In genomic region chr12:130483616-130484180, GRCh38 we compare ENCODE assay signal across 34 cellular contexts.
"Had no signal": no experiment of that assay in that cellular context is flagged by ENCODE, and none has a peak within 500 bp of the region (broad histone marks: within the 10 kb centered on the region; RNA-seq: fewer than 3 reads in every experiment).

No MANE protein-coding gene starts in this region.

- H3K9me3 Mint-ChIP-seq: activated B cell treated with CpG ODN at 0.5 μM for 24 hours; activated CD4-positive, alpha-beta memory T cell treated with anti-CD3 and anti-CD28 coated beads for 36 hours; activated CD4-positive, alpha-beta T cell treated with anti-CD3 and anti-CD28 coated beads, Interleukin-2, amount 10 ng/mL, durations not matched to agents 24 days and 14 days; activated naive CD4-positive, alpha-beta T cell treated with anti-CD3 and anti-CD28 coated beads for 36 hours; activated naive CD4-positive, alpha-beta T cell treated with anti-CD3 and anti-CD28 coated beads, Interleukin-2, amount 50 U/mL, for 24 hours; activated naive CD8-positive, alpha-beta T cell treated with anti-CD3 and anti-CD28 coated beads for 36 hours; activated naive CD8-positive, alpha-beta T cell treated with anti-CD3 and anti-CD28 coated beads, Interleukin-2, amount 50 U/mL, for 24 hours; activated T-helper 1 cell treated with anti-CD3 and anti-CD28 coated beads, Interleukin-12 subunit alpha, Interleukin-12 subunit beta, Interleukin-2, Interleukin-4 antibody, amounts not matched to agents 30 ng/mL and 10 ng/mL and 1 ng/mL, durations not matched to agents 14 hours and 24 hours and 36 hours; activated T-helper 2 cell treated with anti-CD3 and anti-CD28 coated beads, Interferon-gamma antibody, Interleukin-2, Interleukin-4, amounts not matched to agents 10 μg/mL and 5 μg/mL and 100 μg/mL, durations not matched to agents 14 hours and 24 hours and 36 hours; T-helper 2 cell treated with Interferon-gamma antibody and Interleukin-4, amounts not matched to agents 5 μg/mL and 100 μg/mL, for 36 hours had no signal

- H3K27ac ChIP-seq: adrenal gland, breast epithelium, cardiac muscle cell, colonic mucosa, WERI-Rb-1 had no signal

- H3K9me3 ChIP-seq: adrenal gland, breast epithelium, colonic mucosa had no signal

- H3K4me1 Mint-ChIP-seq: activated B cell treated with CpG ODN at 0.5 μM for 24 hours; activated CD4-positive, alpha-beta T cell treated with anti-CD3 and anti-CD28 coated beads, Interleukin-2, amount 10 ng/mL, durations not matched to agents 24 days and 14 days; activated CD8-positive, alpha-beta memory T cell treated with anti-CD3 and anti-CD28 coated beads, Interleukin-2, amount 10 ng/mL, durations not matched to agents 7 days and 5 days; activated naive CD4-positive, alpha-beta T cell treated with anti-CD3 and anti-CD28 coated beads, Interleukin-2, amount 50 U/mL, for 24 hours; activated naive CD8-positive, alpha-beta T cell treated with anti-CD3 and anti-CD28 coated beads for 36 hours; activated naive CD8-positive, alpha-beta T cell treated with anti-CD3 and anti-CD28 coated beads, Interleukin-2, amount 50 U/mL, for 24 hours; T-helper 17 cell had no signal

- H3K4me1 ChIP-seq: adrenal gland, breast epithelium, colonic mucosa had no signal

- H3K27me3 Mint-ChIP-seq: activated B cell treated with CpG ODN at 0.5 μM for 24 hours; activated CD4-positive, alpha-beta memory T cell treated with anti-CD3 and anti-CD28 coated beads for 36 hours; activated CD4-positive, alpha-beta T cell treated with anti-CD3 and anti-CD28 coated beads, Interleukin-2, amount 10 ng/mL, durations not matched to agents 24 days and 14 days; activated CD8-positive, alpha-beta memory T cell treated with anti-CD3 and anti-CD28 coated beads, Interleukin-2, amount 10 ng/mL, durations not matched to agents 7 days and 5 days; activated naive CD4-positive, alpha-beta T cell treated with anti-CD3 and anti-CD28 coated beads, Interleukin-2, amount 50 U/mL, for 24 hours; activated naive CD8-positive, alpha-beta T cell treated with anti-CD3 and anti-CD28 coated beads, Interleukin-2, amount 50 U/mL, for 24 hours had no signal

- H3K27me3 ChIP-seq: adrenal gland, cardiac muscle cell, colonic mucosa had no signal

- H3K36me3 Mint-ChIP-seq: activated CD4-positive, alpha-beta memory T cell treated with anti-CD3 and anti-CD28 coated beads for 36 hours; activated CD8-positive, alpha-beta memory T cell treated with anti-CD3 and anti-CD28 coated beads, Interleukin-2, amount 10 ng/mL, durations not matched to agents 7 days and 5 days; activated naive CD4-positive, alpha-beta T cell treated with anti-CD3 and anti-CD28 coated beads, Interleukin-2, amount 50 U/mL, for 24 hours; activated naive CD8-positive, alpha-beta T cell treated with anti-CD3 and anti-CD28 coated beads for 36 hours had no signal

- H3K4me3 Mint-ChIP-seq: activated B cell treated with CpG ODN at 0.5 μM for 24 hours; activated CD4-positive, alpha-beta memory T cell treated with anti-CD3 and anti-CD28 coated beads for 36 hours; activated CD4-positive, alpha-beta T cell treated with anti-CD3 and anti-CD28 coated beads, Interleukin-2, amount 10 ng/mL, durations not matched to agents 24 days and 14 days; activated CD8-positive, alpha-beta memory T cell treated with anti-CD3 and anti-CD28 coated beads, Interleukin-2, amount 10 ng/mL, durations not matched to agents 7 days and 5 days; activated CD8-positive, alpha-beta T cell treated with anti-CD3 and anti-CD28 coated beads, Interleukin-2, amount 10 ng/mL, durations not matched to agents 7 days and 5 days; activated naive CD4-positive, alpha-beta T cell treated with anti-CD3 and anti-CD28 coated beads for 36 hours; activated naive CD4-positive, alpha-beta T cell treated with anti-CD3 and anti-CD28 coated beads, Interleukin-2, amount 50 U/mL, for 24 hours; activated naive CD8-positive, alpha-beta T cell treated with anti-CD3 and anti-CD28 coated beads for 36 hours; activated naive CD8-positive, alpha-beta T cell treated with anti-CD3 and anti-CD28 coated beads, Interleukin-2, amount 50 U/mL, for 24 hours; activated T-helper 1 cell treated with anti-CD3 and anti-CD28 coated beads, Interleukin-12 subunit alpha, Interleukin-12 subunit beta, Interleukin-2, Interleukin-4 antibody, amounts not matched to agents 30 ng/mL and 10 ng/mL and 1 ng/mL, durations not matched to agents 14 hours and 24 hours and 36 hours; brain; T-helper 17 cell; T-helper 2 cell treated with Interferon-gamma antibody and Interleukin-4, amounts not matched to agents 5 μg/mL and 100 μg/mL, for 36 hours had no signal

- H3K4me3 ChIP-seq: adrenal gland, breast epithelium, cardiac muscle cell, colonic mucosa had no signal

- H3K36me3 ChIP-seq: adrenal gland, breast epithelium, cardiac muscle cell, colonic mucosa, WERI-Rb-1 had no signal

- DNase-seq: activated B cell treated with CpG ODN at 0.5 μM for 24 hours; activated CD4-positive, alpha-beta memory T cell treated with anti-CD3 and anti-CD28 coated beads for 36 hours; activated CD4-positive, alpha-beta T cell treated with anti-CD3 and anti-CD28 coated beads, Interleukin-2, amount 10 ng/mL, durations not matched to agents 24 days and 14 days; activated CD8-positive, alpha-beta memory T cell treated with anti-CD3 and anti-CD28 coated beads, Interleukin-2, amount 10 ng/mL, durations not matched to agents 7 days and 5 days; activated CD8-positive, alpha-beta memory T cell treated with anti-CD3 and anti-CD28 coated beads, Interleukin-2, amount 50 U/mL, for 4 hours; activated CD8-positive, alpha-beta T cell treated with anti-CD3 and anti-CD28 coated beads, Interleukin-2, amount 10 ng/mL, durations not matched to agents 7 days and 5 days; activated effector memory CD4-positive, alpha-beta T cell treated with anti-CD3 and anti-CD28 coated beads, Interleukin-2, amount 50 U/mL, for 16 hours; activated naive CD4-positive, alpha-beta T cell treated with anti-CD3 and anti-CD28 coated beads for 36 hours; activated naive CD8-positive, alpha-beta T cell treated with anti-CD3 and anti-CD28 coated beads for 36 hours; activated naive CD8-positive, alpha-beta T cell treated with anti-CD3 and anti-CD28 coated beads, Interleukin-2, amount 50 U/mL, for 24 hours; activated T-cell treated with anti-CD3 and anti-CD28 coated beads, Interleukin-2, amount 50 U/mL, for 1 hour; activated T-cell treated with anti-CD3 and anti-CD28 coated beads, Interleukin-2, amount 50 U/mL, for 48 hours; adrenal gland; amygdala; aorta; central memory CD4-positive, alpha-beta T cell; cerebellar nuclear complex; colonic mucosa; effector CD8-positive, alpha-beta T cell; foreskin fibroblast; T-helper 1 cell; T-helper 17 cell; T1000; WERI-Rb-1 had no signal

- ATAC-seq: activated CD4-positive, CD25-positive, alpha-beta regulatory T cell treated with anti-CD3 and anti-CD28 coated beads, Interleukin-2, amount 50 U/mL, for 24 hours; activated CD8-positive, alpha-beta memory T cell treated with anti-CD3 and anti-CD28 coated beads, Interleukin-2, amount 10 ng/mL, durations not matched to agents 7 days and 5 days; activated CD8-positive, alpha-beta T cell treated with anti-CD3 and anti-CD28 coated beads, Interleukin-2, amount 10 ng/mL, durations not matched to agents 7 days and 5 days; activated naive CD8-positive, alpha-beta T cell treated with anti-CD3 and anti-CD28 coated beads, Interleukin-2, amount 50 U/mL, for 24 hours; esophagus mucosa; T-helper 17 cell had no signal

- H3K27ac Mint-ChIP-seq: activated B cell treated with CpG ODN at 0.5 μM for 24 hours; activated CD4-positive, alpha-beta memory T cell treated with anti-CD3 and anti-CD28 coated beads for 36 hours; activated CD4-positive, alpha-beta T cell treated with anti-CD3 and anti-CD28 coated beads, Interleukin-2, amount 10 ng/mL, durations not matched to agents 24 days and 14 days; activated CD8-positive, alpha-beta memory T cell treated with anti-CD3 and anti-CD28 coated beads, Interleukin-2, amount 10 ng/mL, durations not matched to agents 7 days and 5 days; activated CD8-positive, alpha-beta T cell treated with anti-CD3 and anti-CD28 coated beads, Interleukin-2, amount 10 ng/mL, durations not matched to agents 7 days and 5 days; activated naive CD4-positive, alpha-beta T cell treated with anti-CD3 and anti-CD28 coated beads for 36 hours; activated naive CD4-positive, alpha-beta T cell treated with anti-CD3 and anti-CD28 coated beads, Interleukin-2, amount 50 U/mL, for 24 hours; activated naive CD8-positive, alpha-beta T cell treated with anti-CD3 and anti-CD28 coated beads for 36 hours; activated naive CD8-positive, alpha-beta T cell treated with anti-CD3 and anti-CD28 coated beads, Interleukin-2, amount 50 U/mL, for 24 hours; activated T-helper 1 cell treated with anti-CD3 and anti-CD28 coated beads, Interleukin-12 subunit alpha, Interleukin-12 subunit beta, Interleukin-2, Interleukin-4 antibody, amounts not matched to agents 30 ng/mL and 10 ng/mL and 1 ng/mL, durations not matched to agents 14 hours and 24 hours and 36 hours; activated T-helper 2 cell treated with anti-CD3 and anti-CD28 coated beads, Interferon-gamma antibody, Interleukin-2, Interleukin-4, amounts not matched to agents 10 μg/mL and 5 μg/mL and 100 μg/mL, durations not matched to agents 14 hours and 24 hours and 36 hours; T-helper 2 cell treated with Interferon-gamma antibody and Interleukin-4, amounts not matched to agents 5 μg/mL and 100 μg/mL, for 36 hours had no signal

- FAIRE-seq: frontal cortex had no signal
